In genomic region chr2:169225233-169225750, GRCh38 we compare ENCODE assay signal across 20 cellular contexts.
DNase-seq lines count a peak whose midpoint lies in the region; ATAC-seq, FAIRE-seq and TF ChIP-seq lines count a peak whose summit lies in the region.
"Had no signal": no experiment of that assay in that cellular context is flagged by ENCODE, and none has a peak within 500 bp of the region (broad histone marks: within the 10 kb centered on the region; RNA-seq: fewer than 3 reads in every experiment).

No MANE protein-coding gene starts in this region.

- 3% methylated on average over 2 of the region's 2 CpGs for WGBS in K562 (ENCODE audit: insufficient coverage, low coverage, missing lambda C conversion rate)

- CTCF ChIA-PET in K562 (lab: Yijun Ruan, JAX; ENCODE audit: low intra/inter-chr PET ratio): interaction anchor here (1.4 to 1.6 kb wide), 2 partner anchors 116 to 703 kb away, joined by 3 to 5 read pairs; no protein-coding TSS in a partner anchor

- intact Hi-C loops in K562 (cut with micrococcal nuclease): loop anchor here (10.0 kb wide), 1 partner anchor 170 kb away; no protein-coding TSS in a partner anchor

- no peak for TF ChIP-seq EP300 in K562 (IDR thresholded peaks at IDR 0.05; ENCODE audit: low read length)

- no peak overlapping the region for H3K27ac ChIP-seq in K562 (ENCODE audit: extremely low read depth, low read depth, low read length)
- H3K27ac ChIP-seq: 22Rv1; BLaER1 treated with 17β-estradiol and CSF1 and Interleukin-3, amounts not matched to agents 10 nM and 100 nM had no signal

- peaks cover 3 to 4% of the 10 kb centered on the region in 2 experiments; a peak in 3 of 5 replicates for H3K27me3 ChIP-seq in K562 (ENCODE audit: control insufficient read depth in 2 of 2, insufficient read depth in 2 of 2, low read length in 2 of 2)
- H3K27me3 ChIP-seq: BLaER1 treated with 17β-estradiol and CSF1 and Interleukin-3, amounts not matched to agents 10 nM and 100 nM had no signal

- no peaks in the 10 kb centered on the region for H3K9me3 Mint-ChIP-seq in activated T-cell treated with anti-CD3 and anti-CD28 coated beads, Interleukin-2, amount 50 U/mL, for 4 hours
- H3K9me3 Mint-ChIP-seq: IgD-negative memory B cell had no signal

- no peak overlapping the region; the same call in 1 of the 2 replicates for H2AFZ ChIP-seq in K562 (ENCODE audit: low read depth, low read length)

- no peaks in the 10 kb centered on the region for H3K4me1 Mint-ChIP-seq in activated T-cell treated with anti-CD3 and anti-CD28 coated beads, Interleukin-2, amount 50 U/mL, for 4 hours (ENCODE audit: low read depth)
- H3K4me1 Mint-ChIP-seq: CD4-positive, CD25-positive, alpha-beta regulatory T cell; IgD-negative memory B cell had no signal

- H3K79me2 ChIP-seq in K562 (ENCODE audit: control insufficient read depth, insufficient read depth, low read length): no peaks in the 10 kb centered on the region

- peak in 1 of 3 experiments; percentile 15; a peak in 1 of 6 replicates for TF ChIP-seq CTCF in K562 (IDR thresholded peaks at IDR 0.05 in 2 of 3, conservative IDR thresholded peaks at IDR 0.05 in 1 of 3; ENCODE audit: insufficient read depth in 2 of 3, low read depth in 1 of 3, low read length in 3 of 3)

- POLR2A ChIA-PET in K562 (lab: Yijun Ruan, JAX): no interaction called here

- ATAC-seq in K562 (peak; percentile 68), GM21423 (IDR thresholded peaks at IDR 0.05; ENCODE audit: unreplicated experiment) (no peak)
- no peak for ATAC-seq in activated T-cell treated with anti-CD3 and anti-CD28 coated beads, Interleukin-2, amount 50 U/mL, for 4 hours

- no peaks in the 10 kb centered on the region for H3K9me1 ChIP-seq in K562 (ENCODE audit: control insufficient read depth, insufficient read depth, low read length)

- H4K20me1 ChIP-seq in K562 (replicated peaks; ENCODE audit: control insufficient read depth, insufficient read depth, low read length): no peaks in the 10 kb centered on the region
- H4K20me1 ChIP-seq: BLaER1 treated with 17β-estradiol and CSF1 and Interleukin-3, amounts not matched to agents 10 nM and 100 nM had no signal

- no peaks in the 10 kb centered on the region for H3K36me3 ChIP-seq in K562 (ENCODE audit: control insufficient read depth, insufficient read depth, low read length)
- H3K36me3 ChIP-seq: BLaER1 treated with 17β-estradiol and CSF1 and Interleukin-3, amounts not matched to agents 10 nM and 100 nM had no signal

- DNase-seq in DMS53 (lab: John Stamatoyannopoulos, UW) (peak; percentile 27), DMS53 treated with DMSO at 0.1 percent for 48 hours (lab: John Stamatoyannopoulos, UW; ENCODE audit: unreplicated experiment) (no peak), K562 (ENCODE audit: extremely low read depth in 1 of 4, low spot score in 3 of 4) (no peak), left kidney (ENCODE audit: low read depth, low spot score) (peak; percentile 2), NCI-H524 (lab: John Stamatoyannopoulos, UW) (no peak)
- no peak for DNase-seq in activated T-cell treated with anti-CD3 and anti-CD28 coated beads, Interleukin-2, amount 50 U/mL, for 4 hours
- DNase-seq: AML-193; Calu3; CD4-positive, CD25-positive, alpha-beta regulatory T cell; DMS 273 treated with DMSO at 0.1 percent for 48 hours; DMS79 treated with DMSO at 0.1 percent for 48 hours; EL; HCEC 1CT; HFFc6 had no signal

- H3K4me2 ChIP-seq in K562 (ENCODE audit: insufficient read depth, low read length): no peak overlapping the region

- H3K4me1 ChIP-seq in K562 (replicated peaks in 1 of 2; ENCODE audit: control insufficient read depth in 2 of 2, insufficient read depth in 2 of 2, low read length in 2 of 2): peaks cover 0 to 2% of the 10 kb centered on the region in 2 experiments; a peak in 1 of 5 replicates

- in situ Hi-C loops in K562 (cut with MboI): loop anchor here (10.0 kb wide), 1 partner anchor 880 kb away; no protein-coding TSS in a partner anchor

- peak; percentile 27 to 59; a peak in 3 of 4 replicates for TF ChIP-seq RAD21 in K562 (CRISPR knock-in tag; conservative IDR thresholded peaks at IDR 0.05 in 1 of 2, IDR thresholded peaks at IDR 0.05 in 1 of 2)

- no peaks in the 10 kb centered on the region for H3K36me3 Mint-ChIP-seq in activated T-cell treated with anti-CD3 and anti-CD28 coated beads, Interleukin-2, amount 50 U/mL, for 4 hours (ENCODE audit: insufficient read depth)
- H3K36me3 Mint-ChIP-seq: CD4-positive, CD25-positive, alpha-beta regulatory T cell; IgD-negative memory B cell had no signal

- H3K4me3 Mint-ChIP-seq in activated T-cell treated with anti-CD3 and anti-CD28 coated beads, Interleukin-2, amount 50 U/mL, for 4 hours: no peak overlapping the region
- H3K4me3 Mint-ChIP-seq: CD4-positive, CD25-positive, alpha-beta regulatory T cell; HFFc6; IgD-negative memory B cell had no signal

- H3K9ac ChIP-seq in K562 (ENCODE audit: insufficient read depth in 1 of 2, low read depth in 2 of 2, low read length in 2 of 2): no peak overlapping the region
- H3K9ac ChIP-seq: BLaER1 treated with 17β-estradiol and CSF1 and Interleukin-3, amounts not matched to agents 10 nM and 100 nM had no signal

- peaks cover 2% of the 10 kb centered on the region for H3K27me3 Mint-ChIP-seq in activated T-cell treated with anti-CD3 and anti-CD28 coated beads, Interleukin-2, amount 50 U/mL, for 4 hours (ENCODE audit: low read depth)

- FAIRE-seq in K562 (lab: Jason Lieb, UNC): no peak
- FAIRE-seq: G401.6, GM12891 had no signal

- no peaks in the 10 kb centered on the region for H3K9me3 ChIP-seq in K562 (replicated peaks; ENCODE audit: control insufficient read depth, insufficient read depth, low read depth, low read length)
- H3K9me3 ChIP-seq: BLaER1 treated with 17β-estradiol and CSF1 and Interleukin-3, amounts not matched to agents 10 nM and 100 nM had no signal

- no peak for TF ChIP-seq POLR2A in K562 (conservative IDR thresholded peaks at IDR 0.05)

- BruUV-seq in K562 (replicated peaks; lab: Mats Ljungman, UMichigan): no TSS peak

- H3K4me3 ChIP-seq in K562: no peak overlapping the region
- H3K4me3 ChIP-seq: BLaER1 treated with 17β-estradiol and CSF1 and Interleukin-3, amounts not matched to agents 10 nM and 100 nM had no signal

TF ChIP-seq in K562, 482 proteins besides CTCF, POLR2A, EP300 and RAD21:
- TF ChIP-seq BRF2 (IDR thresholded peaks at IDR 0.05; ENCODE audit: borderline replicate concordance, insufficient read depth, insufficient read length): no peak
- TF ChIP-seq U2AF1 (optimal IDR thresholded peaks at IDR 0.05; ENCODE audit: low read depth, low read length): no peak
- TF ChIP-seq MYBL2 (IDR thresholded peaks at IDR 0.05; ENCODE audit: low read depth): no peak
- TF ChIP-seq MYBL2 (CRISPR knock-in tag; IDR thresholded peaks at IDR 0.05; ENCODE audit: borderline replicate concordance): no peak
- TF ChIP-seq MEF2A (IDR thresholded peaks at IDR 0.05; ENCODE audit: control insufficient read depth, low read depth, low read length): no peak

Comparison
In these comparisons a context has a peak if more than half of its experiments do, and no peak if none do; other contexts are left out.
1. DNase-seq: peak in DMS53 (single experiment) and left kidney (single experiment); none in DMS53 treated with DMSO at 0.1 percent for 48 hours (single experiment), K562 (0 of 4), NCI-H524 (0 of 2) and activated T-cell treated with anti-CD3 and anti-CD28 coated beads, Interleukin-2, amount 50 U/mL, for 4 hours (single experiment).